1 cellular context compared by ENCODE assay signal in genomic region chr17:44369414-44370023, GRCh38. TPM values are rescaled to one million over a fixed set of nuclear protein-coding genes. Genes with fewer than 3 reads are reported as not detected.
"Had no signal": no experiment of that assay in that cellular context is flagged by ENCODE, and none has a peak within 500 bp of the region (broad histone marks: within the 10 kb centered on the region; RNA-seq: fewer than 3 reads in every experiment).

No MANE protein-coding gene starts in this region.

RNA-seq across cellular contexts. Expression of gene ITGA2B, which starts 19.9 kb away (rescaled TPM):
- polyA plus RNA-seq: keratinocyte had no signal
